ENCODE assay signal across 8 cellular contexts in the genomic region with DNA sequence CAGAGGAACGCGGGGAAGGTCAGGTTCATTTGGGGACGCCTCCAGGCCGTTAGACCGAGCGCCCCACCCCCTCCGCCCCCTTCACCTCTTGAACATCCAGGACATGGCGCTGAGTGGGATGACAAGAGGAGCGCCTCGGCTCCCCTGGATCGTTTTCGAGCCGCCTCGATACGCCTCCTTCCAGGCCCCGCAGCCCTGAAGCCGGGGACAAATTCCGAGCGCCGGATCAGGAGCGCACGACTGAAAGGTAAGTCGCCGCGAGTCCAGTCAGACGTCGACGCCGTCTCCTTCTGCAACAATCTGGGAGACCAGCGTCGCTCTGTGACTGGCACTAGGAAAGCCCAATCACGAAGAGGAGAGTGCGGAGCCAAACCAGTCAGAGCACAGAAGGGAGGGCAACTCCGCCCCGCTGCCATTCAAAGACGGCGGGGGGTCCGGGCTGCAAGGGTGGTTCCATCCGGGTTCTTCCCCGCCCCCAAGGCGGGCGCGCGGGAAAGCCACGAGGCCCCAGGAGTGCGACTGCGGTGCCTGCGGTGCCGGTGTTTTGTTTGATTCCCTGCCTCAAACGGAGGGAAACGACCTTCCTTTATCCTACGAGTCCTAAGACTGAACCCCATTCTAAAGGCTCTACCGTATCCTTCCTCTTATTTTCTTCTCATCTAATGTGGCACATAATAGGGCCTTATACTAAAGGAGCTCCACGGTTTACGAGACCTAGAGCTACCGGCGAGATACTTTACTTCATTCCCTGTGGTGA. TPM values are rescaled to one million over a fixed set of nuclear protein-coding genes. Genes with fewer than 3 reads are reported as not detected.
A peak's percentile ranks its signal among the peaks of the same experiment; 100 is the strongest.
DNase-seq lines count a peak whose midpoint lies in the region; ATAC-seq and TF ChIP-seq lines count a peak whose summit lies in the region.

A gene with protein sequence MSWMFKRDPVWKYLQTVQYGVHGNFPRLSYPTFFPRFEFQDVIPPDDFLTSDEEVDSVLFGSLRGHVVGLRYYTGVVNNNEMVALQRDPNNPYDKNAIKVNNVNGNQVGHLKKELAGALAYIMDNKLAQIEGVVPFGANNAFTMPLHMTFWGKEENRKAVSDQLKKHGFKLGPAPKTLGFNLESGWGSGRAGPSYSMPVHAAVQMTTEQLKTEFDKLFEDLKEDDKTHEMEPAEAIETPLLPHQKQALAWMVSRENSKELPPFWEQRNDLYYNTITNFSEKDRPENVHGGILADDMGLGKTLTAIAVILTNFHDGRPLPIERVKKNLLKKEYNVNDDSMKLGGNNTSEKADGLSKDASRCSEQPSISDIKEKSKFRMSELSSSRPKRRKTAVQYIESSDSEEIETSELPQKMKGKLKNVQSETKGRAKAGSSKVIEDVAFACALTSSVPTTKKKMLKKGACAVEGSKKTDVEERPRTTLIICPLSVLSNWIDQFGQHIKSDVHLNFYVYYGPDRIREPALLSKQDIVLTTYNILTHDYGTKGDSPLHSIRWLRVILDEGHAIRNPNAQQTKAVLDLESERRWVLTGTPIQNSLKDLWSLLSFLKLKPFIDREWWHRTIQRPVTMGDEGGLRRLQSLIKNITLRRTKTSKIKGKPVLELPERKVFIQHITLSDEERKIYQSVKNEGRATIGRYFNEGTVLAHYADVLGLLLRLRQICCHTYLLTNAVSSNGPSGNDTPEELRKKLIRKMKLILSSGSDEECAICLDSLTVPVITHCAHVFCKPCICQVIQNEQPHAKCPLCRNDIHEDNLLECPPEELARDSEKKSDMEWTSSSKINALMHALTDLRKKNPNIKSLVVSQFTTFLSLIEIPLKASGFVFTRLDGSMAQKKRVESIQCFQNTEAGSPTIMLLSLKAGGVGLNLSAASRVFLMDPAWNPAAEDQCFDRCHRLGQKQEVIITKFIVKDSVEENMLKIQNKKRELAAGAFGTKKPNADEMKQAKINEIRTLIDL (minus strand): TSS at position 302 of the 757 bp plus-strand sequence. CDS start 197 bp downstream, at position 105.

- H3K36me3 ChIP-seq in osteoblast (ENCODE audit: insufficient read depth, low read length) = peaks cover 14% of the 10 kb centered on the region
- no peaks in the 10 kb centered on the region for H3K36me3 ChIP-seq in thoracic aorta

- TF ChIP-seq CTCF in HFFc6 (IDR thresholded peaks at IDR 0.05) (no peak), glutamatergic neuron (IDR thresholded peaks at IDR 0.05; ENCODE audit: partially characterized antibody, unreplicated experiment) (no peak), osteoblast (IDR thresholded peaks at IDR 0.05; ENCODE audit: extremely low read depth, low read depth, low read length) (no peak), thoracic aorta (IDR thresholded peaks at IDR 0.05) (no peak)

- H3K27ac Mint-ChIP-seq in HFFc6 (peak within 1 kb of the TSS; percentile 77), glutamatergic neuron (ENCODE audit: unreplicated experiment) (peak within 1 kb of the TSS; percentile 91)
- peak within 1 kb of the TSS; percentile 90 for H3K27ac Mint-ChIP-seq in activated naive CD8-positive, alpha-beta T cell

- peak within 1 kb of the TSS; percentile 92 for H2AFZ ChIP-seq in osteoblast (ENCODE audit: low read length)

- H3K27me3 ChIP-seq in osteoblast (ENCODE audit: insufficient read depth, low read length) = no peaks in the 10 kb centered on the region
- H3K27me3 ChIP-seq in thoracic aorta (replicated peaks; ENCODE audit: insufficient read depth) = no peaks in the 10 kb centered on the region

- H3K4me1 ChIP-seq in osteoblast (ENCODE audit: insufficient read depth, low read length) = peaks cover 14% of the 10 kb centered on the region
- peaks cover 20 to 32% of the 10 kb centered on the region in 2 donors for H3K4me1 ChIP-seq in thoracic aorta (ENCODE audit: control insufficient read depth in 1 of 2, low read depth in 2 of 2)

- H3K9me3 Mint-ChIP-seq in HFFc6 (no peaks in the 10 kb centered on the region), glutamatergic neuron (ENCODE audit: unreplicated experiment) (peaks cover 4% of the 10 kb centered on the region)
- no peaks in the 10 kb centered on the region for H3K9me3 Mint-ChIP-seq in activated naive CD8-positive, alpha-beta T cell (ENCODE audit: low read depth)

- H3K9me3 ChIP-seq in osteoblast (ENCODE audit: low read depth, low read length) (no peaks in the 10 kb centered on the region), thoracic aorta (no peaks in the 10 kb centered on the region)

- peaks cover 41% of the 10 kb centered on the region for H3K79me2 ChIP-seq in osteoblast (ENCODE audit: insufficient read depth, low read length)

- peak; percentile 93 for ATAC-seq in thoracic aorta (ENCODE audit: insufficient number of reproducible peaks, low FRiP score, low read depth)

- H3K36me3 Mint-ChIP-seq in HFFc6 (ENCODE audit: low read depth) (peaks cover 13% of the 10 kb centered on the region), glutamatergic neuron (ENCODE audit: unreplicated experiment) (peaks cover 9% of the 10 kb centered on the region)
- H3K36me3 Mint-ChIP-seq in activated naive CD8-positive, alpha-beta T cell = no peaks in the 10 kb centered on the region

- H3K4me3 Mint-ChIP-seq in HFFc6 (peak within 1 kb of the TSS; percentile 98), glutamatergic neuron (ENCODE audit: unreplicated experiment) (peak within 1 kb of the TSS; percentile 99)
- peak within 1 kb of the TSS; percentile 97 for H3K4me3 Mint-ChIP-seq in activated naive CD8-positive, alpha-beta T cell

- peak within 1 kb of the TSS; percentile 68 for H3K27ac ChIP-seq in osteoblast (ENCODE audit: low read depth, low read length)
- peak within 1 kb of the TSS; percentile 55 to 73 for H3K27ac ChIP-seq in thoracic aorta

- H3K4me3 ChIP-seq in osteoblast (ENCODE audit: insufficient read depth, low read length) (peak within 1 kb of the TSS; percentile 94), thoracic aorta (peak within 1 kb of the TSS; percentile 91)

- no peaks in the 10 kb centered on the region; the same call in 1 of the 2 replicates for H3K27me3 Mint-ChIP-seq in HFFc6 (ENCODE audit: insufficient read depth)
- H3K27me3 Mint-ChIP-seq in activated naive CD8-positive, alpha-beta T cell = no peaks in the 10 kb centered on the region
- peaks cover 9% of the 10 kb centered on the region for H3K27me3 Mint-ChIP-seq in glutamatergic neuron (ENCODE audit: unreplicated experiment)

- peaks cover 21% of the 10 kb centered on the region for H3K4me1 Mint-ChIP-seq in HFFc6 (ENCODE audit: low read depth)
- H3K4me1 Mint-ChIP-seq in activated naive CD8-positive, alpha-beta T cell (ENCODE audit: low read depth) = peaks cover 22% of the 10 kb centered on the region
- peaks cover 8% of the 10 kb centered on the region for H3K4me1 Mint-ChIP-seq in glutamatergic neuron (ENCODE audit: low read depth, unreplicated experiment)

- DNase-seq in GM04503 (ENCODE audit: low read depth) (peak; percentile 92), HFFc6 (peak; percentile 98), NCI-H1092 (lab: John Stamatoyannopoulos, UW) (peak; percentile 95), SKM-1 (lab: John Stamatoyannopoulos, UW; ENCODE audit: unreplicated experiment) (peak; percentile 90), glutamatergic neuron (peak; percentile 96), osteoblast (ENCODE audit: insufficient read length, low spot score, missing footprints) (peak; percentile 97), thoracic aorta (ENCODE audit: low spot score) (peak; percentile 84)

- peak within 1 kb of the TSS; percentile 91 for H3K4me2 ChIP-seq in osteoblast (ENCODE audit: insufficient read depth, low read length)

- peaks cover 9% of the 10 kb centered on the region for H4K20me1 ChIP-seq in osteoblast (ENCODE audit: insufficient read depth, low read length)

RNA-seq across cellular contexts. Expression of the gene that starts here (rescaled TPM):
- total RNA-seq in HFFc6 (2021; fragmentation: NEBNext Ultra II Directional; extraction: Animal tissue kit (Norgen Biotek cat#: 25700)) = 10 to 100 TPM; 31.0 to 36.6 (median 34.5) TPM
- total RNA-seq in glutamatergic neuron (ENCODE audit: unreplicated experiment) (45.1 TPM), osteoblast (40.7 and 42.0 TPM in 2 replicates), thoracic aorta (10 to 100 TPM; 27.5 to 33.6 TPM)

Comparison
In these comparisons a context has a peak if more than half of its experiments do, and no peak if none do; other contexts are left out.
1. Peak in every context shown above with its lines: DNase-seq, ATAC-seq, H3K4me3 ChIP-seq and H3K27ac ChIP-seq.